ENCODE assay signal across 8 cellular contexts in genomic region chr17:15262291-15263205, GRCh38. TPM values are rescaled to one million over a fixed set of nuclear protein-coding genes. Genes with fewer than 3 reads are reported as not detected.
DNase-seq lines count a peak whose midpoint lies in the region; ATAC-seq and TF ChIP-seq lines count a peak whose summit lies in the region.

No MANE protein-coding gene starts in this region.

- no peaks in the 10 kb centered on the region for H3K9me3 Mint-ChIP-seq in activated naive CD4-positive, alpha-beta T cell treated with anti-CD3 and anti-CD28 coated beads, Interleukin-2, amount 10 ng/mL, durations not matched to agents 7 days and 5 days
- no peaks in the 10 kb centered on the region for H3K9me3 Mint-ChIP-seq in activated naive CD8-positive, alpha-beta T cell treated with anti-CD3 and anti-CD28 coated beads, Interleukin-2, amount 10 ng/mL, durations not matched to agents 7 days and 5 days

- H3K27me3 Mint-ChIP-seq in activated naive CD4-positive, alpha-beta T cell treated with anti-CD3 and anti-CD28 coated beads, Interleukin-2, amount 10 ng/mL, durations not matched to agents 7 days and 5 days, result peaks cover 89% of the 10 kb centered on the region
- peaks cover 90% of the 10 kb centered on the region for H3K27me3 Mint-ChIP-seq in activated naive CD8-positive, alpha-beta T cell treated with anti-CD3 and anti-CD28 coated beads, Interleukin-2, amount 10 ng/mL, durations not matched to agents 7 days and 5 days

- peak overlapping the region; percentile 42 for H3K27ac Mint-ChIP-seq in activated naive CD4-positive, alpha-beta T cell treated with anti-CD3 and anti-CD28 coated beads, Interleukin-2, amount 10 ng/mL, durations not matched to agents 7 days and 5 days
- no peak overlapping the region for H3K27ac Mint-ChIP-seq in activated naive CD8-positive, alpha-beta T cell treated with anti-CD3 and anti-CD28 coated beads, Interleukin-2, amount 10 ng/mL, durations not matched to agents 7 days and 5 days

- POLR2A ChIA-PET in activated naive CD8-positive, alpha-beta T cell treated with anti-CD3 and anti-CD28 coated beads, Interleukin-2, amount 10 ng/mL, durations not matched to agents 7 days and 5 days (lab: Charles Lee), result no interaction called here

- TF ChIP-seq CTCF in omental fat pad (IDR thresholded peaks at IDR 0.05), result no peak

- no peak for ATAC-seq in activated naive CD8-positive, alpha-beta T cell treated with anti-CD3 and anti-CD28 coated beads, Interleukin-2, amount 10 ng/mL, durations not matched to agents 7 days and 5 days (ENCODE audit: low read depth)
- peak; percentile 84 for ATAC-seq in Right ventricle myocardium superior (ENCODE audit: poor library complexity)
- peak; percentile 84 for ATAC-seq in omental fat pad (ENCODE audit: low FRiP score)
- ATAC-seq in GM18502 (IDR thresholded peaks at IDR 0.05; ENCODE audit: poor library complexity, unreplicated experiment), result no peak

- no peak for DNase-seq in activated naive CD4-positive, alpha-beta T cell treated with anti-CD3 and anti-CD28 coated beads, Interleukin-2, amount 10 ng/mL, durations not matched to agents 7 days and 5 days
- no peak for DNase-seq in activated naive CD4-positive, alpha-beta T cell (lab: John Stamatoyannopoulos, UW)
- DNase-seq in activated naive CD8-positive, alpha-beta T cell treated with anti-CD3 and anti-CD28 coated beads, Interleukin-2, amount 10 ng/mL, durations not matched to agents 7 days and 5 days, result peak; percentile 31
- DNase-seq in Right ventricle myocardium superior (peak; percentile 95), omental fat pad (ENCODE audit: low spot score) (peak; percentile 50), NCI-H2081 (lab: John Stamatoyannopoulos, UW) (no peak)
- DNase-seq in stimulated activated naive CD4-positive, alpha-beta T cell (lab: John Stamatoyannopoulos, UW), result no peak

- CTCF ChIA-PET in activated naive CD4-positive, alpha-beta T cell treated with anti-CD3 and anti-CD28 coated beads, Interleukin-2, amount 10 ng/mL, durations not matched to agents 7 days and 5 days (lab: Charles Lee), result interaction anchor here (1.6 kb wide), 1 partner anchor 241 kb away, joined by 9 read pairs; no protein-coding TSS in a partner anchor

- no peak overlapping the region for H3K4me3 Mint-ChIP-seq in activated naive CD4-positive, alpha-beta T cell treated with anti-CD3 and anti-CD28 coated beads, Interleukin-2, amount 10 ng/mL, durations not matched to agents 7 days and 5 days
- peak overlapping the region; percentile 35 for H3K4me3 Mint-ChIP-seq in activated naive CD8-positive, alpha-beta T cell treated with anti-CD3 and anti-CD28 coated beads, Interleukin-2, amount 10 ng/mL, durations not matched to agents 7 days and 5 days

- H3K4me1 Mint-ChIP-seq in activated naive CD4-positive, alpha-beta T cell treated with anti-CD3 and anti-CD28 coated beads, Interleukin-2, amount 10 ng/mL, durations not matched to agents 7 days and 5 days, result peaks cover 14% of the 10 kb centered on the region
- H3K4me1 Mint-ChIP-seq in activated naive CD8-positive, alpha-beta T cell treated with anti-CD3 and anti-CD28 coated beads, Interleukin-2, amount 10 ng/mL, durations not matched to agents 7 days and 5 days, result peaks cover 14% of the 10 kb centered on the region

- H3K36me3 Mint-ChIP-seq in activated naive CD4-positive, alpha-beta T cell treated with anti-CD3 and anti-CD28 coated beads, Interleukin-2, amount 10 ng/mL, durations not matched to agents 7 days and 5 days, result no peaks in the 10 kb centered on the region
- no peaks in the 10 kb centered on the region for H3K36me3 Mint-ChIP-seq in activated naive CD8-positive, alpha-beta T cell treated with anti-CD3 and anti-CD28 coated beads, Interleukin-2, amount 10 ng/mL, durations not matched to agents 7 days and 5 days

- intact Hi-C loops in Right ventricle myocardium superior (cut with DNase I), result loop anchor here (5.0 kb wide), 1 partner anchor 195 kb away; no protein-coding TSS in a partner anchor

RNA-seq across cellular contexts. Expression of gene PMP22, which starts 2.6 kb away (rescaled TPM):
- 1 to 10 TPM in 1 of 2 experiments, under 1 TPM in 1; 0.62 to 1.1 TPM for total RNA-seq in activated naive CD8-positive, alpha-beta T cell treated with anti-CD3 and anti-CD28 coated beads, Interleukin-2, amount 10 ng/mL, durations not matched to agents 7 days and 5 days
- total RNA-seq in Right ventricle myocardium superior (183 TPM), omental fat pad (100 to 1,000 TPM; 224 to 387 (median 297) TPM)

Comparison
In these comparisons a context has a peak if more than half of its experiments do, and no peak if none do; other contexts are left out.
1. DNase-seq: peak in activated naive CD8-positive, alpha-beta T cell treated with anti-CD3 and anti-CD28 coated beads, Interleukin-2, amount 10 ng/mL, durations not matched to agents 7 days and 5 days (single experiment), Right ventricle myocardium superior (single experiment) and omental fat pad (single experiment); none in activated naive CD4-positive, alpha-beta T cell treated with anti-CD3 and anti-CD28 coated beads, Interleukin-2, amount 10 ng/mL, durations not matched to agents 7 days and 5 days (single experiment), activated naive CD4-positive, alpha-beta T cell (0 of 4), stimulated activated naive CD4-positive, alpha-beta T cell (0 of 6) and NCI-H2081 (0 of 2).
2. ATAC-seq: peak in Right ventricle myocardium superior (single experiment) and omental fat pad (single experiment); none in activated naive CD8-positive, alpha-beta T cell treated with anti-CD3 and anti-CD28 coated beads, Interleukin-2, amount 10 ng/mL, durations not matched to agents 7 days and 5 days (single experiment) and GM18502 (single experiment).
3. RNA of gene PMP22, which starts 2.6 kb away (total RNA-seq): 224 to 387 TPM in omental fat pad and 183 TPM in Right ventricle myocardium superior (single experiment); 0.62 to 1.1 TPM in activated naive CD8-positive, alpha-beta T cell treated with anti-CD3 and anti-CD28 coated beads, Interleukin-2, amount 10 ng/mL, durations not matched to agents 7 days and 5 days; every median in the first group is over 10 times any median in the second.